Comparison of ENCODE assay signal across 8 cellular contexts in the genomic region with DNA sequence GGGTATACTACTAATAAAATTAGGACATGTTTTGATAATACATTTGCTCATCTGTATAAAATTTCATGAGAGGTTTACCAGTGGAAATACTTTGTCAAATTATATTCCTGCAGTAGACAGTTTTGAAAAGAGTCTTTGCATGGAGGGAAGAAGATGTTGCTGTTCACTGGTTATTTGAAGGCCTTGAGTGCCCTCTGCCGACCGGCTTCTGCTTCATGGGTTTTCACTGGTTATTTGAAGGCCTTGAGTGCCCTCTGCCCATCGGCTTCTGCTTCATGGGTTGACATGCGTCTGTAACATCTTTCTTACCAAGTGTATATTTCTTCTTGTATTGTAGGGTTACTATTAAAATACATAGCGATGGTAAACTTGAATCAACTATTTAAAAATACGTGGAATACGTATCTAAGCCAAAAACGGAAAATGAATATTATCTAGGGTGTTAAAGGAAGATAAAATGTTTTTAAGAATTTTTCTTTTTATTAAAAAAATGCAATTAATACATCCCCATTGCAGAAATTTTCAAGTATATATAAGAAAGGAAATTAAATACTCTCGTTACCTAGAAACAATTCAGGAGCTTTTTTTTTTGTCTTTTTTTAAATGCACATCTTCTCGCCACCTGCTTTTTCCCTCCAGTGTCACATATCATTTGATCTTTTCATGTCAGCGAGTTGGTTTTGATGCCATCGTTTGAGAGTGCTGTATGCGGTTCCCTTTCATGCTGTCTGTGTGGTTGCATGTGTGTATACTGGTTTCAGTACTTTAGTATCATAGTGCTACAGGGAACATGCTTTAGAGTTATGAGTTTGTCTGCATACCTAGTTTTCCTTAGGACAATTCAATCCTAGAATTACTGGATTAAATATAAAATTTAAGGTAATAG.
DNase-seq lines count a peak whose midpoint lies in the region; ATAC-seq and TF ChIP-seq lines count a peak whose summit lies in the region.

No MANE protein-coding gene starts in this region.

- no peaks in the 10 kb centered on the region for H3K9me3 ChIP-seq in naive thymus-derived CD4-positive, alpha-beta T cell (ENCODE audit: control insufficient read depth in 2 of 3, low read length in 3 of 3)

- H3K36me3 ChIP-seq in GM06990 (ENCODE audit: control insufficient read depth, insufficient read depth, low read length), result peaks cover 10% of the 10 kb centered on the region
- peaks cover 9 to 49% (median 22%) of the 10 kb centered on the region in 3 experiments for H3K36me3 ChIP-seq in naive thymus-derived CD4-positive, alpha-beta T cell (ENCODE audit: control insufficient read depth in 2 of 3, insufficient read depth in 3 of 3, low read length in 3 of 3)

- intact Hi-C loops in naive thymus-derived CD4-positive, alpha-beta T cell (cut with micrococcal nuclease), result loop anchor here (1.0 to 5.0 kb wide), 8 partner anchors 25 to 827 kb away; no protein-coding TSS in a partner anchor

- POLR2A ChIA-PET in naive thymus-derived CD4-positive, alpha-beta T cell (lab: Charles Lee), result interaction anchor here (1.0 kb wide), 1 partner anchor 23 kb away, joined by 3 read pairs; no protein-coding TSS in a partner anchor

- no peak for DNase-seq in GM06990 (ENCODE audit: extremely low read depth, insufficient read length)
- peak; percentile 57 for DNase-seq in NCI-H748 (lab: John Stamatoyannopoulos, UW; ENCODE audit: unreplicated experiment)
- peak; percentile 83 for DNase-seq in activated CD8-positive, alpha-beta memory T cell treated with anti-CD3 and anti-CD28 coated beads, Interleukin-2, amount 10 ng/mL, durations not matched to agents 7 days and 5 days
- peak; percentile 80 for DNase-seq in epithelial cell of esophagus (ENCODE audit: low read depth)
- peak; percentile 27 to 85 (median 77) for DNase-seq in naive thymus-derived CD4-positive, alpha-beta T cell
- peak; percentile 62 for DNase-seq in stimulated activated naive CD4-positive, alpha-beta T cell treated with Interleukin-2 at 50 U/mL for 16 hours (lab: John Stamatoyannopoulos, UW)

- H3K9me3 Mint-ChIP-seq in activated CD8-positive, alpha-beta memory T cell treated with anti-CD3 and anti-CD28 coated beads, Interleukin-2, amount 10 ng/mL, durations not matched to agents 7 days and 5 days (ENCODE audit: low read depth), result no peaks in the 10 kb centered on the region
- H3K9me3 Mint-ChIP-seq in naive thymus-derived CD4-positive, alpha-beta T cell, result no peaks in the 10 kb centered on the region

- peak; percentile 49 for ATAC-seq in HG02981 (IDR thresholded peaks at IDR 0.05; ENCODE audit: unreplicated experiment)
- peak; percentile 34 for ATAC-seq in activated CD8-positive, alpha-beta memory T cell treated with anti-CD3 and anti-CD28 coated beads, Interleukin-2, amount 10 ng/mL, durations not matched to agents 7 days and 5 days
- ATAC-seq in naive thymus-derived CD4-positive, alpha-beta T cell, result peak; percentile 93
- no peak for ATAC-seq in HG02870 (IDR thresholded peaks at IDR 0.05; ENCODE audit: unreplicated experiment)

- H3K36me3 Mint-ChIP-seq in activated CD8-positive, alpha-beta memory T cell treated with anti-CD3 and anti-CD28 coated beads, Interleukin-2, amount 10 ng/mL, durations not matched to agents 7 days and 5 days, result peaks cover 42% of the 10 kb centered on the region
- peaks cover 3 to 43% (median 25%) of the 10 kb centered on the region in 5 donors for H3K36me3 Mint-ChIP-seq in naive thymus-derived CD4-positive, alpha-beta T cell

- CTCF ChIA-PET in activated CD8-positive, alpha-beta memory T cell treated with anti-CD3 and anti-CD28 coated beads, Interleukin-2, amount 10 ng/mL, durations not matched to agents 7 days and 5 days (lab: Charles Lee), result interaction anchor here (1.1 to 4.4 kb wide), 3 partner anchors 24 to 140 kb away, joined by 3 to 32 read pairs (median 10); no protein-coding TSS in a partner anchor
- CTCF ChIA-PET in naive thymus-derived CD4-positive, alpha-beta T cell (lab: Charles Lee), result interaction anchor here (0.6 to 1.0 kb wide), 4 partner anchors 133 to 394 kb away, joined by 3 to 5 read pairs (median 4); no protein-coding TSS in a partner anchor

- H3K27me3 Mint-ChIP-seq in activated CD8-positive, alpha-beta memory T cell treated with anti-CD3 and anti-CD28 coated beads, Interleukin-2, amount 10 ng/mL, durations not matched to agents 7 days and 5 days, result no peaks in the 10 kb centered on the region
- H3K27me3 Mint-ChIP-seq in naive thymus-derived CD4-positive, alpha-beta T cell, result no peaks in the 10 kb centered on the region

- peak; percentile 76 for TF ChIP-seq CTCF in GM06990 (IDR thresholded peaks at IDR 0.05; ENCODE audit: insufficient read depth, low read length, poor library complexity, severe bottlenecking)
- TF ChIP-seq CTCF in epithelial cell of esophagus (IDR thresholded peaks at IDR 0.05; ENCODE audit: insufficient read depth, low read depth, low read length, missing control alignments), result peak; percentile 72

- H3K27ac Mint-ChIP-seq in activated CD8-positive, alpha-beta memory T cell treated with anti-CD3 and anti-CD28 coated beads, Interleukin-2, amount 10 ng/mL, durations not matched to agents 7 days and 5 days, result peak overlapping the region; percentile 50
- peak overlapping the region; percentile 24 to 97 (median 87) for H3K27ac Mint-ChIP-seq in naive thymus-derived CD4-positive, alpha-beta T cell

- H3K27me3 ChIP-seq in GM06990 (replicated peaks; ENCODE audit: control insufficient read depth, insufficient read depth, low read length), result no peaks in the 10 kb centered on the region
- no peaks in the 10 kb centered on the region for H3K27me3 ChIP-seq in naive thymus-derived CD4-positive, alpha-beta T cell (ENCODE audit: control insufficient read depth in 2 of 2, insufficient read depth in 2 of 2, low read length in 2 of 2)

- H3K4me1 Mint-ChIP-seq in activated CD8-positive, alpha-beta memory T cell treated with anti-CD3 and anti-CD28 coated beads, Interleukin-2, amount 10 ng/mL, durations not matched to agents 7 days and 5 days, result peaks cover 49% of the 10 kb centered on the region
- peaks cover 17 to 71% (median 49%) of the 10 kb centered on the region in 7 donors for H3K4me1 Mint-ChIP-seq in naive thymus-derived CD4-positive, alpha-beta T cell

- no peak overlapping the region for H3K4me3 ChIP-seq in GM06990 (replicated peaks; ENCODE audit: low read depth, low read length)
- H3K4me3 ChIP-seq in epithelial cell of esophagus (ENCODE audit: low read length), result no peak overlapping the region
- H3K4me3 ChIP-seq in naive thymus-derived CD4-positive, alpha-beta T cell (ENCODE audit: low read length), result no peak overlapping the region

- peak overlapping the region; percentile 40 for H3K4me3 Mint-ChIP-seq in activated CD8-positive, alpha-beta memory T cell treated with anti-CD3 and anti-CD28 coated beads, Interleukin-2, amount 10 ng/mL, durations not matched to agents 7 days and 5 days
- peak overlapping the region in 9 of 10 donors; percentile 15 to 71 (median 62) for H3K4me3 Mint-ChIP-seq in naive thymus-derived CD4-positive, alpha-beta T cell

- H3K4me1 ChIP-seq in naive thymus-derived CD4-positive, alpha-beta T cell (ENCODE audit: control insufficient read depth in 2 of 2, insufficient read depth in 2 of 2, low read length in 2 of 2), result peaks cover 0 to 12% of the 10 kb centered on the region in 2 donors

- H3K27ac ChIP-seq in naive thymus-derived CD4-positive, alpha-beta T cell (ENCODE audit: low read depth, low read length), result peak overlapping the region; percentile 30
